ENCODE assay signal across 8 cellular contexts in genomic region chr2:96763511-96764252, GRCh38. TPM values are rescaled to one million over a fixed set of nuclear protein-coding genes. Genes with fewer than 3 reads are reported as not detected.
DNase-seq lines count a peak whose midpoint lies in the region; ATAC-seq and TF ChIP-seq lines count a peak whose summit lies in the region.

No MANE protein-coding gene starts in this region.

- DNase-seq in AML-193 (lab: John Stamatoyannopoulos, UW) = peak; percentile 14 to 28
- DNase-seq in SK-N-DZ (ENCODE audit: low spot score) = peak; percentile 53
- DNase-seq in effector memory CD8-positive, alpha-beta T cell = no peak
- no peak for DNase-seq in natural killer cell
- no peak for DNase-seq in cerebellar nuclear complex (lab: John Stamatoyannopoulos, UW)

- peak overlapping the region; percentile 76 to 77 for H3K4me3 Mint-ChIP-seq in effector memory CD8-positive, alpha-beta T cell
- peak overlapping the region; percentile 84 for H3K4me3 Mint-ChIP-seq in natural killer cell

- no peaks in the 10 kb centered on the region for H3K27me3 Mint-ChIP-seq in effector memory CD8-positive, alpha-beta T cell
- H3K27me3 Mint-ChIP-seq in natural killer cell (ENCODE audit: low read depth in 2 of 2) = no peaks in the 10 kb centered on the region

- TF ChIP-seq CTCF in GM12873 (IDR thresholded peaks at IDR 0.05; ENCODE audit: insufficient read depth, low read depth, low read length, missing control alignments) = peak; percentile 76
- peak; percentile 32 for TF ChIP-seq CTCF in natural killer cell (IDR thresholded peaks at IDR 0.05)

- ATAC-seq in effector memory CD8-positive, alpha-beta T cell (replicated peaks) = no peak
- ATAC-seq in natural killer cell (no peak), HG03565 (IDR thresholded peaks at IDR 0.05; ENCODE audit: unreplicated experiment) (no peak), GM18498 (IDR thresholded peaks at IDR 0.05; ENCODE audit: unreplicated experiment) (no peak)

- H3K36me3 Mint-ChIP-seq in effector memory CD8-positive, alpha-beta T cell (ENCODE audit: insufficient read depth) = peaks cover 5% of the 10 kb centered on the region
- H3K36me3 Mint-ChIP-seq in natural killer cell = no peaks in the 10 kb centered on the region

- peaks cover 63 to 66% of the 10 kb centered on the region in 2 donors for H3K4me1 Mint-ChIP-seq in effector memory CD8-positive, alpha-beta T cell (ENCODE audit: low read depth in 2 of 2)
- peaks cover 52 to 58% of the 10 kb centered on the region in 2 donors for H3K4me1 Mint-ChIP-seq in natural killer cell

- intact Hi-C loops in natural killer cell (cut with micrococcal nuclease) = loop anchor here (5.0 kb wide), 1 partner anchor 39 kb away; no protein-coding TSS in a partner anchor

- peak overlapping the region; percentile 11 to 33 for H3K27ac Mint-ChIP-seq in effector memory CD8-positive, alpha-beta T cell
- H3K27ac Mint-ChIP-seq in natural killer cell = peak overlapping the region in 1 of 2 donors; percentile 65

- no peaks in the 10 kb centered on the region for H3K9me3 Mint-ChIP-seq in effector memory CD8-positive, alpha-beta T cell
- no peaks in the 10 kb centered on the region for H3K9me3 Mint-ChIP-seq in natural killer cell

RNA-seq across cellular contexts. Expression of gene CNNM4, which starts 3.0 kb away (rescaled TPM):
- polyA plus RNA-seq in SK-N-DZ (2014; cell fraction: cytosol; rRNA removed) = 5.4 and 6.8 TPM in 2 replicates
- polyA plus RNA-seq in SK-N-DZ (2014; cell fraction: nucleus; rRNA removed) = 6.0 and 6.1 TPM in 2 replicates
- total RNA-seq in natural killer cell = 10 to 100 TPM in 2 of 3 donors, 1 to 10 TPM in 1; 9.9 to 12.1 (median 10.7) TPM

RNA-seq across cellular contexts. Expression of gene LMAN2L, which starts 23.8 kb away (rescaled TPM):
- polyA plus RNA-seq in SK-N-DZ (2014; cell fraction: cytosol; rRNA removed) = 28.9 and 30.3 TPM in 2 replicates
- polyA plus RNA-seq in SK-N-DZ (2014; cell fraction: nucleus; rRNA removed) = 14.8 and 18.7 TPM in 2 replicates
- total RNA-seq in natural killer cell = 1 to 10 TPM; 4.0 to 7.9 (median 5.9) TPM

RNA-seq across cellular contexts. Expression of gene CNNM3, which starts 52.4 kb away (rescaled TPM):
- polyA plus RNA-seq in SK-N-DZ (2014; cell fraction: cytosol; rRNA removed) = 11.9 and 13.1 TPM in 2 replicates
- polyA plus RNA-seq in SK-N-DZ (2014; cell fraction: nucleus; rRNA removed) = 13.5 and 24.5 TPM in 2 replicates
- 10 to 100 TPM; 33.8 to 55.2 (median 45.6) TPM for total RNA-seq in natural killer cell

Comparison
In these comparisons a context has a peak if more than half of its experiments do, and no peak if none do; other contexts are left out.
1. DNase-seq: peak in AML-193 (2 of 2) and SK-N-DZ (single experiment); none in effector memory CD8-positive, alpha-beta T cell (0 of 3), natural killer cell (single experiment) and cerebellar nuclear complex (0 of 2).